In genomic region chr11:64113462-64113780, GRCh38 we compare ENCODE assay signal across 31 cellular contexts.
"Had no signal": no experiment of that assay in that cellular context is flagged by ENCODE, and none has a peak within 500 bp of the region (broad histone marks: within the 10 kb centered on the region; RNA-seq: fewer than 3 reads in every experiment).

No MANE protein-coding gene starts in this region.

- H3K36me3 ChIP-seq: left lung, lower lobe of right lung, neural progenitor cell, ovary, prostate gland, thoracic aorta, vagina had no signal

- H3K9ac ChIP-seq: neural progenitor cell had no signal

- H3K27ac Mint-ChIP-seq: immature natural killer cell; mesothelial cell of epicardium; naive B cell; natural killer cell; nephron progenitor cell; neural progenitor cell; stimulated activated effector memory CD8-positive, alpha-beta T cell treated with anti-CD3 and anti-CD28 coated beads, Interleukin-12 subunit alpha, Interleukin-12 subunit beta, amount 100 ng/mL, for 72 hours; stimulated activated naive CD8-positive, alpha-beta T cell treated with anti-CD3 and anti-CD28 coated beads, Interleukin-15, Interleukin-2, amounts not matched to agents 100 ng/mL and 50 ng/mL, for 24 hours; type B pancreatic cell had no signal

- H3K9me3 Mint-ChIP-seq: immature natural killer cell; mesothelial cell of epicardium; naive B cell; natural killer cell; nephron progenitor cell; neural progenitor cell; stimulated activated effector memory CD8-positive, alpha-beta T cell treated with anti-CD3 and anti-CD28 coated beads, Interleukin-12 subunit alpha, Interleukin-12 subunit beta, amount 100 ng/mL, for 72 hours; stimulated activated naive CD8-positive, alpha-beta T cell treated with anti-CD3 and anti-CD28 coated beads, Interleukin-15, Interleukin-2, amounts not matched to agents 100 ng/mL and 50 ng/mL, for 24 hours; type B pancreatic cell had no signal

- H3K36me3 Mint-ChIP-seq: immature natural killer cell; naive B cell; natural killer cell; stimulated activated effector memory CD8-positive, alpha-beta T cell treated with anti-CD3 and anti-CD28 coated beads, Interleukin-12 subunit alpha, Interleukin-12 subunit beta, amount 100 ng/mL, for 72 hours had no signal

- H3K4me3 ChIP-seq: left lung, lower lobe of right lung, neural progenitor cell, ovary, prostate gland, skin epidermis, suprapubic skin, thoracic aorta, tibial artery, vagina had no signal

- DNase-seq: hypothalamus; immature natural killer cell; kidney; left colon; left lung; lower lobe of right lung; mammary epithelial cell; mesendoderm; naive B cell; natural killer cell; nephron progenitor cell; ovary; retina; stimulated activated CD4-positive, alpha-beta T cell treated with anti-CD3 and anti-CD28 coated beads, Interleukin-12 subunit alpha, Interleukin-12 subunit beta, amount 100 ng/mL, for 4 hours; stimulated activated CD4-positive, alpha-beta T cell treated with anti-CD3 and anti-CD28 coated beads, Interleukin-15, amount 100 ng/mL, for 24 hours; stimulated activated CD4-positive, alpha-beta T cell treated with anti-CD3 and anti-CD28 coated beads, Interleukin-2, amount 100 ng/mL, for 24 hours; stimulated activated CD4-positive, alpha-beta T cell treated with anti-CD3 and anti-CD28 coated beads, Interleukin-4, amount 100 ng/mL, for 1 hour; stimulated activated naive CD4-positive, alpha-beta T cell; tibial artery had no signal

- ATAC-seq: left colon; left lung; lower lobe of right lung; natural killer cell; right cardiac atrium; sciatic nerve; stimulated activated effector memory CD8-positive, alpha-beta T cell treated with anti-CD3 and anti-CD28 coated beads, Interleukin-12 subunit alpha, Interleukin-12 subunit beta, amount 100 ng/mL, for 72 hours had no signal

- H3K27me3 Mint-ChIP-seq: naive B cell; stimulated activated naive CD8-positive, alpha-beta T cell treated with anti-CD3 and anti-CD28 coated beads, Interleukin-15, Interleukin-2, amounts not matched to agents 100 ng/mL and 50 ng/mL, for 24 hours had no signal

- H3K4me1 ChIP-seq: left lung, lower lobe of right lung, prostate gland, suprapubic skin, tibial artery, vagina had no signal

- H3K27me3 ChIP-seq: left lung, neural progenitor cell, ovary, suprapubic skin, tibial artery, vagina had no signal

- H3K4me2 ChIP-seq: neural progenitor cell had no signal

- H3K4me1 Mint-ChIP-seq: immature natural killer cell, naive B cell, natural killer cell had no signal

- H3K9me3 ChIP-seq: left lung, lower lobe of right lung, ovary, prostate gland, suprapubic skin, thoracic aorta, tibial artery, vagina had no signal

- H3K27ac ChIP-seq: left lung, lower lobe of right lung, neural progenitor cell, ovary, prostate gland, skin epidermis, suprapubic skin, thoracic aorta, tibial artery, vagina had no signal

- H3K4me3 Mint-ChIP-seq: immature natural killer cell; mesothelial cell of epicardium; naive B cell; natural killer cell; nephron progenitor cell; neural progenitor cell; stimulated activated effector memory CD8-positive, alpha-beta T cell treated with anti-CD3 and anti-CD28 coated beads, Interleukin-12 subunit alpha, Interleukin-12 subunit beta, amount 100 ng/mL, for 72 hours; stimulated activated naive CD8-positive, alpha-beta T cell treated with anti-CD3 and anti-CD28 coated beads, Interleukin-15, Interleukin-2, amounts not matched to agents 100 ng/mL and 50 ng/mL, for 24 hours; type B pancreatic cell had no signal

- H2AFZ ChIP-seq: neural progenitor cell had no signal
